ENCODE assay signal across 36 cellular contexts in the genomic region with DNA sequence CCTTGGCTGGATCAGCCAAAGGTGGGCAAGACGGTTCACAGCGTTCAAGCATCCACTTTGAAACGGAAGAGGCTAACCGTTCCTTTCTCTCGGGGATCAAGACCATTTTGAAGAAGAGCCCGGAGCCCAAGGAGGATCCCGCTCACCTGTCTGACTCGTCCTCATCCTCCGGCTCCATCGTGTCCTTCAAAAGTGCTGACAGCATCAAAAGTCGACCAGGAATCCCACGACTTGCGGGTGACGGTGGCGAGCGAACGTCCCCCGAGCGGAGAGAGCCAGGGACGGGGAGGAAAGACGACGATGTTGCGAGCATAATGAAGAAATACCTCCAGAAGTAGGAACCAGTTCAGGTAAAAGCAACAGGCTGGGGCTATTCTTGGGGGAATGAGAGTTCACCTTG.
"Had no signal": no experiment of that assay in that cellular context is flagged by ENCODE, and none has a peak within 500 bp of the region (broad histone marks: within the 10 kb centered on the region; RNA-seq: fewer than 3 reads in every experiment).

No MANE protein-coding gene starts in this region.

- H3K27ac Mint-ChIP-seq: activated B cell treated with CpG ODN at 0.5 μM for 24 hours; activated CD4-positive, alpha-beta memory T cell treated with anti-CD3 and anti-CD28 coated beads for 36 hours; activated CD4-positive, alpha-beta T cell treated with anti-CD3 and anti-CD28 coated beads, Interleukin-2, amount 10 ng/mL, durations not matched to agents 24 days and 14 days; activated CD8-positive, alpha-beta T cell treated with anti-CD3 and anti-CD28 coated beads for 36 hours; activated naive CD4-positive, alpha-beta T cell treated with anti-CD3 and anti-CD28 coated beads for 36 hours; activated naive CD4-positive, alpha-beta T cell treated with anti-CD3 and anti-CD28 coated beads, Interleukin-2, amount 50 U/mL, for 72 hours; activated naive CD8-positive, alpha-beta T cell treated with anti-CD3 and anti-CD28 coated beads for 36 hours; activated T-cell treated with anti-CD3 and anti-CD28 coated beads, Interleukin-2, amount 50 U/mL, for 72 hours; activated T-helper 1 cell treated with anti-CD3 and anti-CD28 coated beads, Interleukin-12 subunit alpha, Interleukin-12 subunit beta, Interleukin-2, Interleukin-4 antibody, amounts not matched to agents 30 ng/mL and 10 ng/mL and 1 ng/mL, durations not matched to agents 14 hours and 24 hours and 36 hours; activated T-helper 17 cell treated with anti-CD3 and anti-CD28 coated beads, Interleukin-2, amount 50 U/mL, for 72 hours; T-helper 1 cell treated with Interleukin-12 subunit alpha and Interleukin-12 subunit beta and Interleukin-4 antibody, amounts not matched to agents 30 μg/mL and 1 μg/mL, for 36 hours; T-helper 2 cell treated with Interferon-gamma antibody and Interleukin-4, amounts not matched to agents 5 μg/mL and 100 μg/mL, for 36 hours had no signal

- H3K27ac ChIP-seq: adrenal gland, body of pancreas, brain microvascular endothelial cell, breast epithelium, VCaP had no signal

- H3K36me3 Mint-ChIP-seq: activated CD4-positive, alpha-beta memory T cell treated with anti-CD3 and anti-CD28 coated beads for 36 hours; activated naive CD4-positive, alpha-beta T cell treated with anti-CD3 and anti-CD28 coated beads, Interleukin-2, amount 50 U/mL, for 72 hours; activated naive CD8-positive, alpha-beta T cell treated with anti-CD3 and anti-CD28 coated beads for 36 hours had no signal

- H3K36me3 ChIP-seq: adrenal gland, brain microvascular endothelial cell, breast epithelium had no signal

- H3K4me1 Mint-ChIP-seq: activated B cell treated with CpG ODN at 0.5 μM for 24 hours; activated CD4-positive, alpha-beta T cell treated with anti-CD3 and anti-CD28 coated beads, Interleukin-2, amount 10 ng/mL, durations not matched to agents 24 days and 14 days; activated naive CD8-positive, alpha-beta T cell treated with anti-CD3 and anti-CD28 coated beads for 36 hours; activated T-helper 17 cell treated with anti-CD3 and anti-CD28 coated beads, Interleukin-2, amount 50 U/mL, for 72 hours had no signal

- H3K27me3 Mint-ChIP-seq: activated CD4-positive, alpha-beta memory T cell treated with anti-CD3 and anti-CD28 coated beads for 36 hours; activated CD4-positive, alpha-beta T cell treated with anti-CD3 and anti-CD28 coated beads, Interleukin-2, amount 10 ng/mL, durations not matched to agents 24 days and 14 days had no signal

- FAIRE-seq: astrocyte, TTC549 had no signal

- H3K9me3 ChIP-seq: adrenal gland, body of pancreas had no signal

- H3K4me3 ChIP-seq: adrenal gland, body of pancreas, breast epithelium had no signal

- H3K4me1 ChIP-seq: adrenal gland, body of pancreas, breast epithelium had no signal

- H3K27me3 ChIP-seq: adrenal gland, body of pancreas, brain microvascular endothelial cell, breast epithelium had no signal

- H3K9me3 Mint-ChIP-seq: activated CD4-positive, alpha-beta T cell treated with anti-CD3 and anti-CD28 coated beads, Interleukin-2, amount 10 ng/mL, durations not matched to agents 24 days and 14 days; activated CD8-positive, alpha-beta T cell treated with anti-CD3 and anti-CD28 coated beads for 36 hours; activated naive CD4-positive, alpha-beta T cell treated with anti-CD3 and anti-CD28 coated beads for 36 hours; activated naive CD8-positive, alpha-beta T cell treated with anti-CD3 and anti-CD28 coated beads for 36 hours; activated T-cell treated with anti-CD3 and anti-CD28 coated beads, Interleukin-2, amount 50 U/mL, for 4 hours; activated T-helper 1 cell treated with anti-CD3 and anti-CD28 coated beads, Interleukin-12 subunit alpha, Interleukin-12 subunit beta, Interleukin-2, Interleukin-4 antibody, amounts not matched to agents 30 ng/mL and 10 ng/mL and 1 ng/mL, durations not matched to agents 14 hours and 24 hours and 36 hours; T-helper 1 cell treated with Interleukin-12 subunit alpha and Interleukin-12 subunit beta and Interleukin-4 antibody, amounts not matched to agents 30 μg/mL and 1 μg/mL, for 36 hours; T-helper 2 cell treated with Interferon-gamma antibody and Interleukin-4, amounts not matched to agents 5 μg/mL and 100 μg/mL, for 36 hours had no signal

- ATAC-seq: activated CD8-positive, alpha-beta T cell treated with anti-CD3 and anti-CD28 coated beads for 36 hours; activated naive CD4-positive, alpha-beta T cell treated with anti-CD3 and anti-CD28 coated beads, Interleukin-2, amount 50 U/mL, for 72 hours; activated T-cell treated with anti-CD3 and anti-CD28 coated beads, Interleukin-2, amount 50 U/mL, for 4 hours; activated T-cell treated with anti-CD3 and anti-CD28 coated beads, Interleukin-2, amount 50 U/mL, for 72 hours; activated T-helper 17 cell treated with anti-CD3 and anti-CD28 coated beads, Interleukin-2, amount 50 U/mL, for 72 hours; body of pancreas had no signal

- DNase-seq: activated B cell treated with CpG ODN at 0.5 μM for 24 hours; activated CD4-positive, alpha-beta memory T cell treated with anti-CD3 and anti-CD28 coated beads for 36 hours; activated CD4-positive, alpha-beta T cell treated with anti-CD3 and anti-CD28 coated beads for 4 hours; activated CD4-positive, alpha-beta T cell treated with anti-CD3 and anti-CD28 coated beads, Interleukin-2, amount 10 ng/mL, durations not matched to agents 24 days and 14 days; activated CD4-positive, alpha-beta T cell treated with anti-CD3 and anti-CD28 coated beads, Interleukin-2, amount 50 U/mL, for 1 hour; activated CD4-positive, alpha-beta T cell treated with anti-CD3 and anti-CD28 coated beads, Interleukin-2, amount 50 U/mL, for 4 hours; activated CD4-positive, CD25-positive, alpha-beta regulatory T cell treated with anti-CD3 and anti-CD28 coated beads, Interleukin-2, amount 50 U/mL, for 72 hours; activated CD8-positive, alpha-beta memory T cell treated with anti-CD3 and anti-CD28 coated beads, Interleukin-2, amount 50 U/mL, for 4 hours; activated CD8-positive, alpha-beta T cell treated with anti-CD3 and anti-CD28 coated beads for 36 hours; activated effector memory CD4-positive, alpha-beta T cell treated with anti-CD3 and anti-CD28 coated beads, Interleukin-2, amount 50 U/mL, for 16 hours; activated gamma-delta T cell treated with Interleukin-2 at 50 U/mL for 16 hours; activated naive CD4-positive, alpha-beta T cell; activated naive CD4-positive, alpha-beta T cell treated with anti-CD3 and anti-CD28 coated beads for 36 hours; activated naive CD4-positive, alpha-beta T cell treated with anti-CD3 and anti-CD28 coated beads, Interleukin-2, amount 50 U/mL, for 16 hours; activated naive CD8-positive, alpha-beta T cell treated with anti-CD3 and anti-CD28 coated beads for 36 hours; activated T-cell treated with anti-CD3 and anti-CD28 coated beads for 4 hours; activated T-cell treated with anti-CD3 and anti-CD28 coated beads, Interleukin-2, amount 50 U/mL, for 1 hour; activated T-cell treated with anti-CD3 and anti-CD28 coated beads, Interleukin-2, amount 50 U/mL, for 4 hours; activated T-cell treated with anti-CD3 and anti-CD28 coated beads, Interleukin-2, amount 50 U/mL, for 72 hours; adrenal gland; amniotic stem cell; aorta; body of pancreas; brain microvascular endothelial cell; central memory CD4-positive, alpha-beta T cell; T-helper 2 cell; T-helper 9 cell had no signal

- H3K4me3 Mint-ChIP-seq: activated B cell treated with CpG ODN at 0.5 μM for 24 hours; activated CD4-positive, alpha-beta memory T cell treated with anti-CD3 and anti-CD28 coated beads for 36 hours; activated CD4-positive, alpha-beta T cell treated with anti-CD3 and anti-CD28 coated beads, Interleukin-2, amount 10 ng/mL, durations not matched to agents 24 days and 14 days; activated CD8-positive, alpha-beta T cell treated with anti-CD3 and anti-CD28 coated beads for 36 hours; activated naive CD4-positive, alpha-beta T cell treated with anti-CD3 and anti-CD28 coated beads for 36 hours; activated naive CD8-positive, alpha-beta T cell treated with anti-CD3 and anti-CD28 coated beads for 36 hours; activated T-cell treated with anti-CD3 and anti-CD28 coated beads, Interleukin-2, amount 50 U/mL, for 4 hours; activated T-cell treated with anti-CD3 and anti-CD28 coated beads, Interleukin-2, amount 50 U/mL, for 72 hours; activated T-helper 1 cell treated with anti-CD3 and anti-CD28 coated beads, Interleukin-12 subunit alpha, Interleukin-12 subunit beta, Interleukin-2, Interleukin-4 antibody, amounts not matched to agents 30 ng/mL and 10 ng/mL and 1 ng/mL, durations not matched to agents 14 hours and 24 hours and 36 hours; activated T-helper 17 cell treated with anti-CD3 and anti-CD28 coated beads, Interleukin-2, amount 50 U/mL, for 72 hours; T-helper 1 cell treated with Interleukin-12 subunit alpha and Interleukin-12 subunit beta and Interleukin-4 antibody, amounts not matched to agents 30 μg/mL and 1 μg/mL, for 36 hours; T-helper 2 cell treated with Interferon-gamma antibody and Interleukin-4, amounts not matched to agents 5 μg/mL and 100 μg/mL, for 36 hours had no signal
